In the genomic region with DNA sequence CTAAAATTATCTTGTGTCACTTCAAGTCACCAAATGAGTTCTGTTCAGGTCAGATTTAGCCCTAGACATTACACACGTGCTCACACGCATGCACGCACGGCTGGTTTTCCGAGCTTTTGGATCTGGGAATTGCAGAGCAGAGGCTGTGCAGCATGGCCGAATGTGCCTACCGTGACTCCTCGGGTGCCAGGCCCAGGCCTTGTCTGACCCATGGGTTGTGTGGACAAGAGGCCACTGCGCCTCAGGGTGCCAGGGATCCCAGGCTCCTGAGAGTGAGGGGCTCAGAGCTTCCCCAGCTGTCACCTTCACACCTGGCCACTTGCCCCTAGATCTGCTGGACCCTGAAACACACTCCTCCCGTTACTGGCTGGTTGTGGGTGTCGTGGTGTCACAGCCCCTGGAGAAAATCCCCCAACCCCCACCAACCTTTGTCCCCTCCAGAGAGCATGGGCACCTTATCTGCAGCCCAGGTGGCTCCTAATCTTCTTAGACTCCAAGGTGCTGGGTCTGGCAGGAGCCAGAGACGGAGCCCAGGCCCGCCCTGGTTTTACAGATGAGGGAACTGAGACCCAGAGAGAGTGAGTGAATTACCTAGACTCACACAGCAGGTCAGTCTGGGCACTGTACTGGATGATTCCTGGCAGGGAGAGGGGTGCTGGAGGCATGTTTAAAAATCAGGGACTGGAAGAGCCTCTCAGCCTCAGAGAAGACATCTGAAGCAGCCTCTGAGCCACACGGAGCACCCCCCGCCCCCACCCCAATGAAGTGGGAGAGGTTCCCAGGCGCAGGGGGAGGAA, we compare ENCODE assay signal across 2 cellular contexts.
TF ChIP-seq lines count a peak whose summit lies in the region.

No MANE protein-coding gene starts in this region.

TF ChIP-seq in SK-N-SH, 30 proteins besides CTCF, POLR2A, EP300 and RAD21:
- TF ChIP-seq RXRA (IDR thresholded peaks at IDR 0.05; ENCODE audit: borderline replicate concordance, low read depth) (no peak), YY1 (IDR thresholded peaks at IDR 0.05; ENCODE audit: low read depth) (no peak), FOXJ3 (CRISPR knock-in tag; IDR thresholded peaks at IDR 0.05) (no peak), POLR2AphosphoS5 (IDR thresholded peaks at IDR 0.05; ENCODE audit: low read depth, low read length) (no peak), TAF1 (IDR thresholded peaks at IDR 0.05; ENCODE audit: borderline replicate concordance, low read depth, low read length) (no peak), GATA2 (CRISPR knock-in tag; IDR thresholded peaks at IDR 0.05) (no peak), GABPA (IDR thresholded peaks at IDR 0.05; ENCODE audit: low read depth) (no peak), TEAD4 (IDR thresholded peaks at IDR 0.05; ENCODE audit: borderline replicate concordance, insufficient read depth) (no peak), TCF12 (IDR thresholded peaks at IDR 0.05) (no peak)
- TF ChIP-seq, protein P1, sequence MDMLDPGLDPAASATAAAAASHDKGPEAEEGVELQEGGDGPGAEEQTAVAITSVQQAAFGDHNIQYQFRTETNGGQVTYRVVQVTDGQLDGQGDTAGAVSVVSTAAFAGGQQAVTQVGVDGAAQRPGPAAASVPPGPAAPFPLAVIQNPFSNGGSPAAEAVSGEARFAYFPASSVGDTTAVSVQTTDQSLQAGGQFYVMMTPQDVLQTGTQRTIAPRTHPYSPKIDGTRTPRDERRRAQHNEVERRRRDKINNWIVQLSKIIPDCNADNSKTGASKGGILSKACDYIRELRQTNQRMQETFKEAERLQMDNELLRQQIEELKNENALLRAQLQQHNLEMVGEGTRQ (IDR thresholded peaks at IDR 0.05; ENCODE audit: borderline replicate concordance, low read depth, low read length): no peak
- TF ChIP-seq, protein P2, sequence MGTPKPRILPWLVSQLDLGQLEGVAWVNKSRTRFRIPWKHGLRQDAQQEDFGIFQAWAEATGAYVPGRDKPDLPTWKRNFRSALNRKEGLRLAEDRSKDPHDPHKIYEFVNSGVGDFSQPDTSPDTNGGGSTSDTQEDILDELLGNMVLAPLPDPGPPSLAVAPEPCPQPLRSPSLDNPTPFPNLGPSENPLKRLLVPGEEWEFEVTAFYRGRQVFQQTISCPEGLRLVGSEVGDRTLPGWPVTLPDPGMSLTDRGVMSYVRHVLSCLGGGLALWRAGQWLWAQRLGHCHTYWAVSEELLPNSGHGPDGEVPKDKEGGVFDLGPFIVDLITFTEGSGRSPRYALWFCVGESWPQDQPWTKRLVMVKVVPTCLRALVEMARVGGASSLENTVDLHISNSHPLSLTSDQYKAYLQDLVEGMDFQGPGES (IDR thresholded peaks at IDR 0.05; ENCODE audit: low read depth, low read length): no peak

TF ChIP-seq in SK-N-SH treated with all-trans-retinoic acid at 6 μM for 48 hours, 23 proteins besides CTCF, POLR2A, EP300 and RAD21:
- TF ChIP-seq RARB (CRISPR knock-in tag; IDR thresholded peaks at IDR 0.05) (no peak), GLIS3 (CRISPR knock-in tag; IDR thresholded peaks at IDR 0.05) (no peak), ZC3H10 (CRISPR knock-in tag; IDR thresholded peaks at IDR 0.05) (no peak), TCF4 (CRISPR knock-in tag; IDR thresholded peaks at IDR 0.05; ENCODE audit: borderline replicate concordance) (no peak), ZFP3 (CRISPR knock-in tag; IDR thresholded peaks at IDR 0.05) (no peak), ZNF565 (CRISPR knock-in tag; conservative IDR thresholded peaks at IDR 0.05; ENCODE audit: low read depth) (no peak), CSDC2 (CRISPR knock-in tag; IDR thresholded peaks at IDR 0.05) (no peak), ESRRG (CRISPR knock-in tag; IDR thresholded peaks at IDR 0.05) (no peak), ZNF70 (CRISPR knock-in tag; IDR thresholded peaks at IDR 0.05) (no peak)
- TF ChIP-seq, protein P3, sequence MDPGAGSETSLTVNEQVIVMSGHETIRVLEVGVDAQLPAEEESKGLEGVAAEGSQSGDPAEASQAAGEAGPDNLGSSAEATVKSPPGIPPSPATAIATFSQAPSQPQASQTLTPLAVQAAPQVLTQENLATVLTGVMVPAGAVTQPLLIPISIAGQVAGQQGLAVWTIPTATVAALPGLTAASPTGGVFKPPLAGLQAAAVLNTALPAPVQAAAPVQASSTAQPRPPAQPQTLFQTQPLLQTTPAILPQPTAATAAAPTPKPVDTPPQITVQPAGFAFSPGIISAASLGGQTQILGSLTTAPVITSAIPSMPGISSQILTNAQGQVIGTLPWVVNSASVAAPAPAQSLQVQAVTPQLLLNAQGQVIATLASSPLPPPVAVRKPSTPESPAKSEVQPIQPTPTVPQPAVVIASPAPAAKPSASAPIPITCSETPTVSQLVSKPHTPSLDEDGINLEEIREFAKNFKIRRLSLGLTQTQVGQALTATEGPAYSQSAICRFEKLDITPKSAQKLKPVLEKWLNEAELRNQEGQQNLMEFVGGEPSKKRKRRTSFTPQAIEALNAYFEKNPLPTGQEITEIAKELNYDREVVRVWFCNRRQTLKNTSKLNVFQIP (CRISPR knock-in tag; IDR thresholded peaks at IDR 0.05; ENCODE audit: borderline replicate concordance, low read depth): no peak
- TF ChIP-seq, protein P4, sequence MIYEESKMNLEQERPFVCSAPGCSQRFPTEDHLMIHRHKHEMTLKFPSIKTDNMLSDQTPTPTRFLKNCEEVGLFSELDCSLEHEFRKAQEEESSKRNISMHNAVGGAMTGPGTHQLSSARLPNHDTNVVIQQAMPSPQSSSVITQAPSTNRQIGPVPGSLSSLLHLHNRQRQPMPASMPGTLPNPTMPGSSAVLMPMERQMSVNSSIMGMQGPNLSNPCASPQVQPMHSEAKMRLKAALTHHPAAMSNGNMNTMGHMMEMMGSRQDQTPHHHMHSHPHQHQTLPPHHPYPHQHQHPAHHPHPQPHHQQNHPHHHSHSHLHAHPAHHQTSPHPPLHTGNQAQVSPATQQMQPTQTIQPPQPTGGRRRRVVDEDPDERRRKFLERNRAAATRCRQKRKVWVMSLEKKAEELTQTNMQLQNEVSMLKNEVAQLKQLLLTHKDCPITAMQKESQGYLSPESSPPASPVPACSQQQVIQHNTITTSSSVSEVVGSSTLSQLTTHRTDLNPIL (CRISPR knock-in tag; IDR thresholded peaks at IDR 0.05; ENCODE audit: low read depth): no peak
- TF ChIP-seq, protein P5, sequence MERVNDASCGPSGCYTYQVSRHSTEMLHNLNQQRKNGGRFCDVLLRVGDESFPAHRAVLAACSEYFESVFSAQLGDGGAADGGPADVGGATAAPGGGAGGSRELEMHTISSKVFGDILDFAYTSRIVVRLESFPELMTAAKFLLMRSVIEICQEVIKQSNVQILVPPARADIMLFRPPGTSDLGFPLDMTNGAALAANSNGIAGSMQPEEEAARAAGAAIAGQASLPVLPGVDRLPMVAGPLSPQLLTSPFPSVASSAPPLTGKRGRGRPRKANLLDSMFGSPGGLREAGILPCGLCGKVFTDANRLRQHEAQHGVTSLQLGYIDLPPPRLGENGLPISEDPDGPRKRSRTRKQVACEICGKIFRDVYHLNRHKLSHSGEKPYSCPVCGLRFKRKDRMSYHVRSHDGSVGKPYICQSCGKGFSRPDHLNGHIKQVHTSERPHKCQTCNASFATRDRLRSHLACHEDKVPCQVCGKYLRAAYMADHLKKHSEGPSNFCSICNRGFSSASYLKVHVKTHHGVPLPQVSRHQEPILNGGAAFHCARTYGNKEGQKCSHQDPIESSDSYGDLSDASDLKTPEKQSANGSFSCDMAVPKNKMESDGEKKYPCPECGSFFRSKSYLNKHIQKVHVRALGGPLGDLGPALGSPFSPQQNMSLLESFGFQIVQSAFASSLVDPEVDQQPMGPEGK (CRISPR knock-in tag; IDR thresholded peaks at IDR 0.05; ENCODE audit: borderline replicate concordance): no peak
